Comparison of ENCODE assay signal across 1 cellular context in genomic region chr6:34223381-34223963, GRCh38.
TF ChIP-seq lines count a peak whose summit lies in the region.

No MANE protein-coding gene starts in this region.

TF ChIP-seq in H1, 55 proteins besides CTCF, POLR2A, EP300 and RAD21 (continued from another document):
- TF ChIP-seq CHD7 (IDR thresholded peaks at IDR 0.05; ENCODE audit: insufficient replicate concordance, low read length) (no peak), CREB1 (IDR thresholded peaks at IDR 0.05) (no peak), TCF12 (IDR thresholded peaks at IDR 0.05; ENCODE audit: low read depth, low read length) (no peak)
